Comparison of ENCODE assay signal across 8 cellular contexts in genomic region chr17:75832164-75832651, GRCh38. TPM values are rescaled to one million over a fixed set of nuclear protein-coding genes. Genes with fewer than 3 reads are reported as not detected.
DNase-seq lines count a peak whose midpoint lies in the region; ATAC-seq, FAIRE-seq and TF ChIP-seq lines count a peak whose summit lies in the region.

No MANE protein-coding gene starts in this region.

- peak overlapping the region; percentile 71 for H3K4me3 Mint-ChIP-seq in activated naive CD8-positive, alpha-beta T cell

- H3K27me3 Mint-ChIP-seq in activated naive CD8-positive, alpha-beta T cell: no peaks in the 10 kb centered on the region

- H3K36me3 ChIP-seq in kidney epithelial cell (ENCODE audit: control insufficient read depth, insufficient read depth, low read length): no peaks in the 10 kb centered on the region

- H3K4me3 ChIP-seq in kidney epithelial cell (ENCODE audit: low read depth, low read length): no peak overlapping the region

- DNase-seq in stimulated activated naive CD4-positive, alpha-beta T cell treated with Interleukin-2 at 50 U/mL for 16 hours (lab: John Stamatoyannopoulos, UW): peak; percentile 45
- no peak for DNase-seq in stimulated activated naive CD4-positive, alpha-beta T cell (lab: John Stamatoyannopoulos, UW)
- peak; percentile 49 for DNase-seq in kidney epithelial cell (ENCODE audit: low read depth)
- peak; percentile 74 for DNase-seq in urothelium cell line (ENCODE audit: low spot score)
- DNase-seq in NCI-H128 (lab: John Stamatoyannopoulos, UW; ENCODE audit: unreplicated experiment): no peak
- DNase-seq in NCI-H1436 (lab: John Stamatoyannopoulos, UW): no peak

- FAIRE-seq in urothelium cell line (lab: Jason Lieb, UNC): no peak

- no peaks in the 10 kb centered on the region for H3K36me3 Mint-ChIP-seq in activated naive CD8-positive, alpha-beta T cell

- ATAC-seq in GM19035 (IDR thresholded peaks at IDR 0.05; ENCODE audit: unreplicated experiment): no peak

- no peaks in the 10 kb centered on the region for H3K9me3 Mint-ChIP-seq in activated naive CD8-positive, alpha-beta T cell (ENCODE audit: low read depth)

- peaks cover 37% of the 10 kb centered on the region for H3K4me1 Mint-ChIP-seq in activated naive CD8-positive, alpha-beta T cell (ENCODE audit: low read depth)

- H3K27ac Mint-ChIP-seq in activated naive CD8-positive, alpha-beta T cell: peak overlapping the region; percentile 88

- no peak for TF ChIP-seq CTCF in kidney epithelial cell (IDR thresholded peaks at IDR 0.05; ENCODE audit: insufficient read depth, low read length, poor library complexity, severe bottlenecking)

- no peaks in the 10 kb centered on the region for H3K27me3 ChIP-seq in kidney epithelial cell (ENCODE audit: control insufficient read depth, insufficient read depth, low read length)

RNA-seq across cellular contexts. Expression of gene UNC13D, which starts 12.0 kb away (rescaled TPM):
- total RNA-seq in kidney epithelial cell: 14.0 and 17.9 TPM in 2 replicates

RNA-seq across cellular contexts. Expression of gene WBP2, which starts 22.9 kb away (rescaled TPM):
- 93.3 and 105 TPM in 2 replicates for total RNA-seq in kidney epithelial cell

RNA-seq across cellular contexts. Expression of gene TRIM47, which starts 46.2 kb away (rescaled TPM):
- total RNA-seq in kidney epithelial cell: 56.5 and 75.8 TPM in 2 replicates

RNA-seq across cellular contexts. Expression of gene UNK, which starts 47.6 kb away (rescaled TPM):
- 18.6 and 23.7 TPM in 2 replicates for total RNA-seq in kidney epithelial cell

Comparison
In these comparisons a context has a peak if more than half of its experiments do, and no peak if none do; other contexts are left out.
1. DNase-seq: peak in stimulated activated naive CD4-positive, alpha-beta T cell treated with Interleukin-2 at 50 U/mL for 16 hours (single experiment), kidney epithelial cell (single experiment) and urothelium cell line (single experiment); none in stimulated activated naive CD4-positive, alpha-beta T cell (0 of 6), NCI-H128 (single experiment) and NCI-H1436 (single experiment).